21 cellular contexts compared by ENCODE assay signal in genomic region chr6:37646097-37646864, GRCh38. TPM values are rescaled to one million over a fixed set of nuclear protein-coding genes. Genes with fewer than 3 reads are reported as not detected.
"Had no signal": no experiment of that assay in that cellular context is flagged by ENCODE, and none has a peak within 500 bp of the region (broad histone marks: within the 10 kb centered on the region; RNA-seq: fewer than 3 reads in every experiment).

No MANE protein-coding gene starts in this region.

- DNase-seq: Karpas-422, KG1, MG63, NCI-H1092, NCI-H1105 treated with DMSO at 0.1 percent for 48 hours, NCI-H1417 treated with DMSO at 0.1 percent for 48 hours, NCI-H146, NCI-H1694 treated with DMSO at 0.1 percent for 48 hours, NCI-H1930, NCI-H2081, NCI-H2107, NCI-H2227 treated with DMSO at 0.1 percent for 48 hours, NCI-H524, NCI-H526 treated with DMSO at 0.1 percent for 48 hours, NCI-H774, Right ventricle myocardium superior, RPMI8226, SIG-M5 had no signal

- H3K9me3 ChIP-seq: MG63, SJSA1 had no signal

- H3K36me3 ChIP-seq: MG63, SJSA1 had no signal

- H3K27me3 ChIP-seq: MG63, SJSA1 had no signal

- H3K4me3 ChIP-seq: MG63, SJSA1, SK-N-MC had no signal

- H3K27ac ChIP-seq: SJSA1, SK-N-MC had no signal

- H3K4me1 ChIP-seq: SJSA1 had no signal

RNA-seq across cellular contexts. Expression of gene MDGA1, which starts 51.4 kb away (rescaled TPM):
- total RNA-seq: HT-29 had no signal
